21 cellular contexts compared by ENCODE assay signal in genomic region chr9:5580650-5581049, GRCh38.
"Had no signal": no experiment of that assay in that cellular context is flagged by ENCODE, and none has a peak within 500 bp of the region (broad histone marks: within the 10 kb centered on the region; RNA-seq: fewer than 3 reads in every experiment).

No MANE protein-coding gene starts in this region.

- H3K27ac ChIP-seq: epithelial cell of prostate, esophagus muscularis mucosa, gastrocnemius medialis, right atrium auricular region, sigmoid colon, skin epidermis, stomach, thoracic aorta, transverse colon had no signal

- H3K27me3 ChIP-seq: esophagus muscularis mucosa, gastrocnemius medialis, right atrium auricular region, sigmoid colon, stomach, transverse colon had no signal

- H3K4me1 Mint-ChIP-seq: mesothelial cell of epicardium, neural crest cell had no signal

- H3K9me3 Mint-ChIP-seq: effector memory CD8-positive, alpha-beta T cell; mesothelial cell of epicardium; natural killer cell; neural crest cell had no signal

- H3K9me3 ChIP-seq: esophagus muscularis mucosa, gastrocnemius medialis, right atrium auricular region, sigmoid colon, stomach, thoracic aorta, transverse colon had no signal

- H3K27me3 Mint-ChIP-seq: effector memory CD8-positive, alpha-beta T cell had no signal

- H3K4me1 ChIP-seq: sigmoid colon, stomach, transverse colon had no signal

- ATAC-seq: effector memory CD8-positive, alpha-beta T cell; left lobe of liver had no signal

- H3K27ac Mint-ChIP-seq: effector memory CD8-positive, alpha-beta T cell; mesothelial cell of epicardium; natural killer cell had no signal

- H3K4me3 Mint-ChIP-seq: effector memory CD8-positive, alpha-beta T cell; mesothelial cell of epicardium; natural killer cell; neural crest cell had no signal

- H3K36me3 Mint-ChIP-seq: mesothelial cell of epicardium, natural killer cell had no signal

- H3K36me3 ChIP-seq: esophagus muscularis mucosa, gastrocnemius medialis, right atrium auricular region, sigmoid colon, stomach, thoracic aorta, transverse colon had no signal

- H3K4me3 ChIP-seq: esophagus muscularis mucosa, gastrocnemius medialis, right atrium auricular region, sigmoid colon, skin epidermis, stomach, thoracic aorta, transverse colon had no signal

- DNase-seq: effector memory CD8-positive, alpha-beta T cell; gastrocnemius medialis; islet precursor cell; mammary epithelial cell; natural killer cell; posterior cingulate gyrus; sigmoid colon; stimulated activated CD4-positive, alpha-beta T cell treated with anti-CD3 and anti-CD28 coated beads, Interleukin-2, amount 100 ng/mL, for 24 hours; stimulated activated CD4-positive, alpha-beta T cell treated with anti-CD3 and anti-CD28 coated beads, Interleukin-4, amount 100 ng/mL, for 4 hours; stimulated activated naive CD4-positive, alpha-beta T cell; stomach; substantia nigra; transverse colon had no signal
